Comparison of ENCODE assay signal across 14 cellular contexts in genomic region chr2:176845718-176846117, GRCh38.
A peak's percentile ranks its signal among the peaks of the same experiment; 100 is the strongest.
DNase-seq lines count a peak whose midpoint lies in the region; ATAC-seq and TF ChIP-seq lines count a peak whose summit lies in the region.
"Had no signal": no experiment of that assay in that cellular context is flagged by ENCODE, and none has a peak within 500 bp of the region (broad histone marks: within the 10 kb centered on the region; RNA-seq: fewer than 3 reads in every experiment).

No MANE protein-coding gene starts in this region.

- H2AFZ ChIP-seq in Loucy (ENCODE audit: low read length) = no peak overlapping the region
- H2AFZ ChIP-seq: GM23248 had no signal

- peaks cover 27 to 45% of the 10 kb centered on the region in 2 donors for H3K4me1 Mint-ChIP-seq in effector memory CD8-positive, alpha-beta T cell (ENCODE audit: low read depth in 2 of 2)
- H3K4me1 Mint-ChIP-seq in natural killer cell treated with Interleukin-12 subunit alpha and Interleukin-12 subunit beta and Interleukin-15 and Interleukin-18, amount 100 ng/mL, for 72 hours (ENCODE audit: low read depth in 2 of 2) = peaks cover 40 to 43% of the 10 kb centered on the region in 2 donors

- H3K9ac ChIP-seq in Loucy (ENCODE audit: low read depth, low read length, poor library complexity, severe bottlenecking) = no peak overlapping the region
- H3K9ac ChIP-seq: GM23248 had no signal

- no peaks in the 10 kb centered on the region for H3F3A ChIP-seq in Loucy (ENCODE audit: low read depth)

- H3K36me3 Mint-ChIP-seq in effector memory CD8-positive, alpha-beta T cell (ENCODE audit: insufficient read depth) = no peaks in the 10 kb centered on the region
- H3K36me3 Mint-ChIP-seq in natural killer cell treated with Interleukin-12 subunit alpha and Interleukin-12 subunit beta and Interleukin-15 and Interleukin-18, amount 100 ng/mL, for 72 hours = peaks cover 4% of the 10 kb centered on the region

- H3K27ac Mint-ChIP-seq in effector memory CD8-positive, alpha-beta T cell = peak overlapping the region in 1 of 2 donors; percentile 82
- H3K27ac Mint-ChIP-seq in natural killer cell treated with Interleukin-12 subunit alpha and Interleukin-12 subunit beta and Interleukin-15 and Interleukin-18, amount 100 ng/mL, for 72 hours = peak overlapping the region; percentile 53 to 71
- H3K27ac Mint-ChIP-seq: CD4-positive, alpha-beta T cell had no signal

- no peaks in the 10 kb centered on the region for H3K79me2 ChIP-seq in Loucy (ENCODE audit: insufficient read depth, low read length)

- H3K27me3 ChIP-seq in Loucy (ENCODE audit: insufficient read depth, low read length, poor library complexity, severe bottlenecking) (no peaks in the 10 kb centered on the region), thyroid gland (no peaks in the 10 kb centered on the region)

- DNase-seq in GM12865 (ENCODE audit: low read depth) (peak; percentile 3), omental fat pad (ENCODE audit: low spot score) (no peak), kidney tubule cell (ENCODE audit: low spot score) (no peak), thyroid gland (no peak)
- no peak for DNase-seq in effector memory CD8-positive, alpha-beta T cell
- no peak for DNase-seq in natural killer cell treated with Interleukin-12 subunit alpha and Interleukin-12 subunit beta and Interleukin-15 and Interleukin-18, amount 100 ng/mL, for 72 hours (ENCODE audit: low spot score)
- DNase-seq: AML-193; Caco-2; CD4-positive, alpha-beta T cell; GM23248 had no signal

- H3K27ac ChIP-seq in thyroid gland = no peak overlapping the region
- H3K27ac ChIP-seq: A549, C4-2B, GM23248 had no signal

- H3K9me2 ChIP-seq in Loucy (replicated peaks; ENCODE audit: low read depth, low read length) = no peaks in the 10 kb centered on the region

- H3K9me3 Mint-ChIP-seq in effector memory CD8-positive, alpha-beta T cell = peaks cover 0 to 5% of the 10 kb centered on the region in 2 donors
- H3K9me3 Mint-ChIP-seq in natural killer cell treated with Interleukin-12 subunit alpha and Interleukin-12 subunit beta and Interleukin-15 and Interleukin-18, amount 100 ng/mL, for 72 hours = peaks cover 6% of the 10 kb centered on the region
- H3K9me3 Mint-ChIP-seq: CD4-positive, alpha-beta T cell had no signal

- ATAC-seq in effector memory CD8-positive, alpha-beta T cell (replicated peaks) = peak; percentile 27
- peak; percentile 63 to 86 for ATAC-seq in natural killer cell treated with Interleukin-12 subunit alpha and Interleukin-12 subunit beta and Interleukin-15 and Interleukin-18, amount 100 ng/mL, for 72 hours
- ATAC-seq in omental fat pad (ENCODE audit: low FRiP score) = no peak
- ATAC-seq: A549 had no signal

- peak overlapping the region; percentile 56 for H3K4me2 ChIP-seq in Loucy (ENCODE audit: low read depth, low read length, poor library complexity, severe bottlenecking)
- H3K4me2 ChIP-seq: A549 had no signal

- H3K36me3 ChIP-seq in Loucy (ENCODE audit: insufficient read depth, low read length) (no peaks in the 10 kb centered on the region), thyroid gland (no peaks in the 10 kb centered on the region)
- H3K36me3 ChIP-seq: HAP-1 had no signal

- intact Hi-C loops in thyroid gland (cut with DNase I) = no loop called here

- peak overlapping the region in 1 of 2 donors; percentile 56 for H3K4me3 Mint-ChIP-seq in effector memory CD8-positive, alpha-beta T cell
- H3K4me3 Mint-ChIP-seq in natural killer cell treated with Interleukin-12 subunit alpha and Interleukin-12 subunit beta and Interleukin-15 and Interleukin-18, amount 100 ng/mL, for 72 hours = peak overlapping the region; percentile 67
- H3K4me3 Mint-ChIP-seq: CD4-positive, alpha-beta T cell had no signal

- no peaks in the 10 kb centered on the region for H4K20me1 ChIP-seq in Loucy (ENCODE audit: insufficient read depth, low read length, poor library complexity, severe bottlenecking)

- peaks cover 45% of the 10 kb centered on the region for H3K4me1 ChIP-seq in Loucy (ENCODE audit: insufficient read depth, low read length, poor library complexity, severe bottlenecking)
- no peaks in the 10 kb centered on the region for H3K4me1 ChIP-seq in thyroid gland
- H3K4me1 ChIP-seq: A549, Caco-2, HAP-1 had no signal

- WGBS in thyroid gland, 2 donors = 81 to 90% methylated on average over 2 of the region's 2 CpGs

- H3K9me3 ChIP-seq in Loucy (ENCODE audit: insufficient read depth, low read depth, low read length) = no peaks in the 10 kb centered on the region
- no peaks in the 10 kb centered on the region for H3K9me3 ChIP-seq in thyroid gland
- H3K9me3 ChIP-seq: A549, Caco-2, HAP-1 had no signal

- TF ChIP-seq POLR2A in thyroid gland (IDR thresholded peaks at IDR 0.05) = no peak

- H3K27me3 Mint-ChIP-seq in effector memory CD8-positive, alpha-beta T cell = no peaks in the 10 kb centered on the region
- H3K27me3 Mint-ChIP-seq in natural killer cell treated with Interleukin-12 subunit alpha and Interleukin-12 subunit beta and Interleukin-15 and Interleukin-18, amount 100 ng/mL, for 72 hours = no peaks in the 10 kb centered on the region
- H3K27me3 Mint-ChIP-seq: CD4-positive, alpha-beta T cell had no signal

- no peak for TF ChIP-seq CTCF in GM12865 (IDR thresholded peaks at IDR 0.05; ENCODE audit: insufficient read depth, low read depth, low read length, missing control alignments)
- no peak for TF ChIP-seq CTCF in Loucy (conservative IDR thresholded peaks at IDR 0.05; ENCODE audit: low read length)
- TF ChIP-seq CTCF in omental fat pad (IDR thresholded peaks at IDR 0.05) = no peak
- no peak for TF ChIP-seq CTCF in thyroid gland (IDR thresholded peaks at IDR 0.05)

- H3K4me3 ChIP-seq in GM12865 (ENCODE audit: low read depth, low read length) = no peak overlapping the region
- peak overlapping the region; percentile 31 for H3K4me3 ChIP-seq in Loucy (ENCODE audit: low read length, poor library complexity, severe bottlenecking)
- no peak overlapping the region for H3K4me3 ChIP-seq in thyroid gland (replicated peaks in 1 of 3)
- H3K4me3 ChIP-seq: A549, GM23248, HAP-1 had no signal
